17 cellular contexts compared by ENCODE assay signal in genomic region chrX:13201605-13202219, GRCh38.
DNase-seq lines count a peak whose midpoint lies in the region; TF ChIP-seq lines count a peak whose summit lies in the region.
"Had no signal": no experiment of that assay in that cellular context is flagged by ENCODE, and none has a peak within 500 bp of the region (broad histone marks: within the 10 kb centered on the region; RNA-seq: fewer than 3 reads in every experiment).

No MANE protein-coding gene starts in this region.

- intact Hi-C loops in stomach (cut with DNase I; ENCODE audit: low total_unique reads): no loop called here

- H3K36me3 Mint-ChIP-seq in chondrocyte (ENCODE audit: low read depth): no peaks in the 10 kb centered on the region
- H3K36me3 Mint-ChIP-seq: CD4-positive, CD25-positive, alpha-beta regulatory T cell had no signal

- peaks cover 58% of the 10 kb centered on the region for H3K4me1 ChIP-seq in iPS-18a (ENCODE audit: control insufficient read depth, low read depth, low read length)
- H3K4me1 ChIP-seq in stomach: peaks cover 0 to 21% (median 0%) of the 10 kb centered on the region in 4 donors

- H3K4me3 Mint-ChIP-seq in chondrocyte (ENCODE audit: unreplicated experiment): no peak overlapping the region
- H3K4me3 Mint-ChIP-seq: CD4-positive, CD25-positive, alpha-beta regulatory T cell had no signal

- H3K27me3 ChIP-seq in H7 (ENCODE audit: control insufficient read depth, insufficient read depth, low read length) (no peaks in the 10 kb centered on the region), iPS-18a (ENCODE audit: control insufficient read depth, insufficient read depth, low read length) (no peaks in the 10 kb centered on the region), stomach (no peaks in the 10 kb centered on the region)

- peaks cover 8% of the 10 kb centered on the region for H3K9me3 Mint-ChIP-seq in chondrocyte (ENCODE audit: low read depth)

- no peaks in the 10 kb centered on the region for H3K27me3 Mint-ChIP-seq in chondrocyte (ENCODE audit: low read depth)
- H3K27me3 Mint-ChIP-seq: CD4-positive, CD25-positive, alpha-beta regulatory T cell had no signal

- no peaks in the 10 kb centered on the region for H3K9me3 ChIP-seq in iPS-18a (ENCODE audit: control insufficient read depth, low read depth, low read length)
- no peaks in the 10 kb centered on the region for H3K9me3 ChIP-seq in stomach

- H3K36me3 ChIP-seq in H7 (replicated peaks; ENCODE audit: control insufficient read depth, insufficient read depth, low read length) (no peaks in the 10 kb centered on the region), iPS-18a (ENCODE audit: control insufficient read depth, low read depth, low read length) (no peaks in the 10 kb centered on the region), stomach (no peaks in the 10 kb centered on the region)

- no peaks in the 10 kb centered on the region for H3K4me1 Mint-ChIP-seq in chondrocyte (ENCODE audit: low read depth)

- TF ChIP-seq POLR2A in stomach (IDR thresholded peaks at IDR 0.05): no peak

- H3K27ac Mint-ChIP-seq in chondrocyte (ENCODE audit: unreplicated experiment): no peak overlapping the region
- H3K27ac Mint-ChIP-seq: CD4-positive, CD25-positive, alpha-beta regulatory T cell had no signal

- DNase-seq in H7 (peak; percentile 8), NCI-H146 treated with DMSO at 0.1 percent for 48 hours (lab: John Stamatoyannopoulos, UW; ENCODE audit: unreplicated experiment) (peak; percentile 73), stomach (peak; percentile 27), nucleus accumbens (lab: John Stamatoyannopoulos, UW) (no peak), chondrocyte (ENCODE audit: low spot score) (no peak), NCI-H1417 treated with DMSO at 0.1 percent for 48 hours (lab: John Stamatoyannopoulos, UW) (no peak)
- DNase-seq: CD4-positive, CD25-positive, alpha-beta regulatory T cell; EL; GM23248; MM.1S; NCI-H1048; NCI-H1436 treated with DMSO at 0.1 percent for 48 hours; NCI-H2171; NCI-H345; NCI-H524 treated with DMSO at 0.1 percent for 48 hours had no signal

- TF ChIP-seq CTCF in stomach (IDR thresholded peaks at IDR 0.05) (no peak), chondrocyte (IDR thresholded peaks at IDR 0.05) (no peak)

- 62 to 87% (median 78%) methylated on average over 13 to 14 of the region's 14 CpGs for WGBS in stomach, 5 donors

- no peak for TF ChIP-seq EP300 in stomach (IDR thresholded peaks at IDR 0.05)

- H3K9ac ChIP-seq in iPS-18a (ENCODE audit: low read length): peak overlapping the region; percentile 37
- H3K9ac ChIP-seq: GM23248 had no signal

- H3K4me3 ChIP-seq in H7 (ENCODE audit: insufficient read depth, low read depth, low read length) (no peak overlapping the region), iPS-18a (ENCODE audit: low read length) (peak overlapping the region; percentile 31), stomach (no peak overlapping the region)
- H3K4me3 ChIP-seq: GM23248, K562 had no signal

- H3K27ac ChIP-seq in iPS-18a (ENCODE audit: low read length) (peak overlapping the region; percentile 79), stomach (peak overlapping the region in 4 of 5 donors; percentile 19 to 58 (median 25))
- H3K27ac ChIP-seq: GM23248 had no signal

Comparison
In these comparisons a context has a peak if more than half of its experiments do, and no peak if none do; other contexts are left out.
1. DNase-seq: peak in H7 (single experiment), NCI-H146 treated with DMSO at 0.1 percent for 48 hours (single experiment) and stomach (single experiment); none in nucleus accumbens (0 of 56), chondrocyte (single experiment) and NCI-H1417 treated with DMSO at 0.1 percent for 48 hours (single experiment).